8 cellular contexts compared by ENCODE assay signal in the genomic region with DNA sequence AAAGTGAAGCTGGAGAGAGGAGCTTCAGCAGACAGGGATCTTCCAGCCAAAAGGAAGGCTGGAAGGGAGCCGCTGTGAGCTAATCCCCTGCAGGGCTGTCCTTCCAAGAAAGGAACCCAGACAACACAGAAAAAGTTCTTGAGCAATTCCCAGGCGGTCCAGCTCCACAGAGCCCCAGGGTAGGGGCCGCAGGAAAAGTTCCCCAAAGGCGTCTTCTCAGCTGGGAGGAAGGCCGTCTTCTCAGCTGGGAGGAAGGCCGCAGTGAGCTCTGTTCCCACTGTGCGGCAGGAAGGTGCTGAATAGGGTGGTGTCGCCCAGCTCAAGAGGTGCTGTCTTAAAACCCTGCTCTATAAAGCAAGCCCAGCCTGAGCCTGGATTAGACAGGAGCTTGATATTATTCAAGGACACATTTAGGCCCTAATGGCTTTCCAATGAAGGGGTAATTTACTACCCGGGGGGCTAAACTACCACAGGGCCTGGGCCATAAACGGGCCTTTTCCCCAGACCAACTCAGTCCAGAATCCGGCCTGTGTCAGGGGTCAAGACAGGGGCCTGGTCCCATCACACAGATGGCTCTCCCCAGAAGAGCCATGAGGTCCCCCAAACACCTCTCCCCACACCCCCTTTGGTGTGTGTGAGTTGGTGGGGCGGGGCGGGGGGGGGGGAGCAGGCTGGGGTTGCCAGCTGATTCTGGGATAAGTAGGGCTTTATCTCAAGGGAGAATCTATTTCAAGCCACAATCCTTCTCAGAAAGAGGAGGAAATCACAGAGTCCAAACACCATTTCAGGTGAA.
DNase-seq lines count a peak whose midpoint lies in the region; ATAC-seq and TF ChIP-seq lines count a peak whose summit lies in the region.

No MANE protein-coding gene starts in this region.

- peaks cover 11% of the 10 kb centered on the region for H3K27me3 Mint-ChIP-seq in WTC11 (ENCODE audit: low read depth)

- no peak overlapping the region for H3K27ac Mint-ChIP-seq in WTC11

- CTCF ChIA-PET in WTC11 (lab: Charles Lee) = interaction anchor here (0.6 to 1.4 kb wide), 6 partner anchors 15 to 486 kb away, joined by 3 to 6 read pairs (median 4); no protein-coding TSS in a partner anchor

- no peak for ATAC-seq in WTC11
- ATAC-seq in left ventricle myocardium superior = peak; percentile 4
- no peak for ATAC-seq in HG03095 (IDR thresholded peaks at IDR 0.05; ENCODE audit: unreplicated experiment)

- H3K4me3 Mint-ChIP-seq in WTC11 = peak overlapping the region; percentile 85

- no peaks in the 10 kb centered on the region for H3K36me3 Mint-ChIP-seq in WTC11

- intact Hi-C loops in left ventricle myocardium superior (cut with micrococcal nuclease) = no loop called here

- peak; percentile 25 for DNase-seq in GM10266 (ENCODE audit: extremely low spot score)
- DNase-seq in WTC11 (ENCODE audit: low spot score) = no peak
- peak; percentile 50 for DNase-seq in left ventricle myocardium superior
- peak; percentile 46 for DNase-seq in retina
- DNase-seq in AG08396 (ENCODE audit: low spot score) = no peak
- no peak for DNase-seq in middle frontal gyrus (ENCODE audit: extremely low spot score, low spot score)
- no peak for DNase-seq in H4 (ENCODE audit: low spot score)

- H3K4me1 Mint-ChIP-seq in WTC11 = peaks cover 58% of the 10 kb centered on the region

- no peak for TF ChIP-seq CTCF in GM10266 (IDR thresholded peaks at IDR 0.05; ENCODE audit: control insufficient read depth, insufficient read depth, low read depth, missing control alignments)
- no peak for TF ChIP-seq CTCF in WTC11 (IDR thresholded peaks at IDR 0.05)

- no peaks in the 10 kb centered on the region for H3K9me3 Mint-ChIP-seq in WTC11

- POLR2A ChIA-PET in WTC11 (lab: Charles Lee) = interaction anchor here (1.4 kb wide), 1 partner anchor 122 kb away, joined by 4 read pairs; no protein-coding TSS in a partner anchor

TF ChIP-seq in WTC11, 78 proteins besides CTCF, POLR2A, EP300 and RAD21:
- TF ChIP-seq ZNF263 (CRISPR knock-in tag; IDR thresholded peaks at IDR 0.05; ENCODE audit: low read depth) (no peak), EMX1 (CRISPR knock-in tag; IDR thresholded peaks at IDR 0.05) (no peak), PRRX2 (CRISPR knock-in tag; IDR thresholded peaks at IDR 0.05) (no peak), FOXP1 (CRISPR knock-in tag; IDR thresholded peaks at IDR 0.05; ENCODE audit: borderline replicate concordance) (no peak), NFATC4 (CRISPR knock-in tag; IDR thresholded peaks at IDR 0.05) (no peak), MYBL2 (CRISPR knock-in tag; IDR thresholded peaks at IDR 0.05) (no peak), TEAD4 (CRISPR knock-in tag; IDR thresholded peaks at IDR 0.05) (no peak)
- TF ChIP-seq, protein P1, sequence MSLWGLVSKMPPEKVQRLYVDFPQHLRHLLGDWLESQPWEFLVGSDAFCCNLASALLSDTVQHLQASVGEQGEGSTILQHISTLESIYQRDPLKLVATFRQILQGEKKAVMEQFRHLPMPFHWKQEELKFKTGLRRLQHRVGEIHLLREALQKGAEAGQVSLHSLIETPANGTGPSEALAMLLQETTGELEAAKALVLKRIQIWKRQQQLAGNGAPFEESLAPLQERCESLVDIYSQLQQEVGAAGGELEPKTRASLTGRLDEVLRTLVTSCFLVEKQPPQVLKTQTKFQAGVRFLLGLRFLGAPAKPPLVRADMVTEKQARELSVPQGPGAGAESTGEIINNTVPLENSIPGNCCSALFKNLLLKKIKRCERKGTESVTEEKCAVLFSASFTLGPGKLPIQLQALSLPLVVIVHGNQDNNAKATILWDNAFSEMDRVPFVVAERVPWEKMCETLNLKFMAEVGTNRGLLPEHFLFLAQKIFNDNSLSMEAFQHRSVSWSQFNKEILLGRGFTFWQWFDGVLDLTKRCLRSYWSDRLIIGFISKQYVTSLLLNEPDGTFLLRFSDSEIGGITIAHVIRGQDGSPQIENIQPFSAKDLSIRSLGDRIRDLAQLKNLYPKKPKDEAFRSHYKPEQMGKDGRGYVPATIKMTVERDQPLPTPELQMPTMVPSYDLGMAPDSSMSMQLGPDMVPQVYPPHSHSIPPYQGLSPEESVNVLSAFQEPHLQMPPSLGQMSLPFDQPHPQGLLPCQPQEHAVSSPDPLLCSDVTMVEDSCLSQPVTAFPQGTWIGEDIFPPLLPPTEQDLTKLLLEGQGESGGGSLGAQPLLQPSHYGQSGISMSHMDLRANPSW (CRISPR knock-in tag; conservative IDR thresholded peaks at IDR 0.05; ENCODE audit: low read depth) = no peak

Comparison
In these comparisons a context has a peak if more than half of its experiments do, and no peak if none do; other contexts are left out.
1. DNase-seq: peak in GM10266 (single experiment), left ventricle myocardium superior (single experiment) and retina (single experiment); none in WTC11 (single experiment), AG08396 (single experiment), middle frontal gyrus (single experiment) and H4 (single experiment).